In the genomic region with DNA sequence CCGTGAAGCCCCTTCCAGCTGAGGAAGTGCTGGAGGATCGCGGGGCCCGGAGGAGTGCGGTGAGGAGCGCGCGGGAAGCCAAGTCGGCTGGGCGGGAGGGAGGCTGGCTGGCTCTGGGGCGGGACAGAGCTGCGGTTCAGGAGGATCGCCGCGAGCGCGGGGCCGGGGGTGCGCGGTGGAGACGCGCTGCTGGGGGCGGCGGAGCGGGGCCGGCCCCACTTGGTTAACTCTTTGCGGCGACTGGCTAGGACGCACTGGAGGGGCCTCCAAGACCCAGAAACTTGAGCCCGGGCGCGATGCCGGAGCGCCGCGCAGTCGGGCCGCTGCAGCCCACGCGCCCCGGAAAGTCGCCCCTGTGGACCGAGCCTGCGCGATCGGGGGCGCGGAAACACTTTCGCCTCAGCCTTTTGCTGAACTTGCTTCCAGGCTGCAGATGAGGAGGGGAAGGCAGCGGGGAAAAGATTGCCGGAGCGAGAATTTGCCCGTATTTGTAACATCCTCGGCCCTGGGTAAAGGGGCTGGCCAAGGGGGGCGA, we compare ENCODE assay signal across 8 cellular contexts. TPM values are rescaled to one million over a fixed set of nuclear protein-coding genes. Genes with fewer than 3 reads are reported as not detected.
DNase-seq lines count a peak whose midpoint lies in the region; ATAC-seq and TF ChIP-seq lines count a peak whose summit lies in the region.

No MANE protein-coding gene starts in this region.

- no peaks in the 10 kb centered on the region for H3K27me3 ChIP-seq in neuronal stem cell (ENCODE audit: control insufficient read depth in 3 of 3, insufficient read depth in 3 of 3, low read depth in 1 of 3, low read length in 3 of 3)

- peaks cover 12% of the 10 kb centered on the region for H3K4me1 Mint-ChIP-seq in activated T-cell treated with anti-CD3 and anti-CD28 coated beads, Interleukin-2, amount 50 U/mL, for 4 hours (ENCODE audit: low read depth)

- DNase-seq in AG10803 (ENCODE audit: low read depth) (no peak), glomerular visceral epithelial cell (ENCODE audit: extremely low spot score) (peak; percentile 45), neuronal stem cell (ENCODE audit: low spot score) (peak; percentile 48), NCI-H2029 treated with DMSO at 0.1 percent for 48 hours (lab: John Stamatoyannopoulos, UW) (no peak), NCI-H226 (no peak)
- DNase-seq in activated T-cell treated with anti-CD3 and anti-CD28 coated beads, Interleukin-2, amount 50 U/mL, for 4 hours = no peak

- peak overlapping the region; percentile 42 for H2AK5ac ChIP-seq in neuronal stem cell (ENCODE audit: low read depth, low read length)

- peaks cover 5 to 15% of the 10 kb centered on the region in 2 donors for H3K4me1 ChIP-seq in neuronal stem cell (ENCODE audit: control insufficient read depth in 2 of 2, insufficient read depth in 1 of 2, low read depth in 1 of 2, low read length in 2 of 2)

- H3K36me3 Mint-ChIP-seq in activated T-cell treated with anti-CD3 and anti-CD28 coated beads, Interleukin-2, amount 50 U/mL, for 4 hours (ENCODE audit: insufficient read depth) = no peaks in the 10 kb centered on the region

- H3K4ac ChIP-seq in neuronal stem cell (ENCODE audit: low read length) = no peak overlapping the region

- no CpG with 5 or more reads among the region's 55 CpGs for WGBS in neuronal stem cell (ENCODE audit: extremely low coverage in 2 of 2, insufficient read length in 2 of 2, insufficient replicate concordance in 1 of 2), 2 donors

- TF ChIP-seq CTCF in AG10803 (conservative IDR thresholded peaks at IDR 0.05; ENCODE audit: low read length) = no peak

- peak overlapping the region; percentile 68 for H3K23ac ChIP-seq in neuronal stem cell (ENCODE audit: low read depth, low read length, poor library complexity)

- H3K27ac ChIP-seq in neuronal stem cell (replicated peaks; ENCODE audit: low read length) = peak overlapping the region; percentile 74

- H3K79me1 ChIP-seq in neuronal stem cell (ENCODE audit: low read depth, low read length) = no peaks in the 10 kb centered on the region

- H2BK5ac ChIP-seq in neuronal stem cell (ENCODE audit: low read length) = peak overlapping the region; percentile 26

- H3K18ac ChIP-seq in neuronal stem cell (ENCODE audit: low read length) = peak overlapping the region; percentile 98

- peak overlapping the region; percentile 86 for H2BK15ac ChIP-seq in neuronal stem cell (ENCODE audit: low read length)

- H3K9ac ChIP-seq in neuronal stem cell (ENCODE audit: low read depth, low read length, poor library complexity) = peak overlapping the region; percentile 94

- H3K4me2 ChIP-seq in neuronal stem cell (ENCODE audit: insufficient read depth, low read length, poor library complexity, severe bottlenecking) = peak overlapping the region; percentile 94

- peak overlapping the region; percentile 94 for H3K4me3 ChIP-seq in AG10803 (ENCODE audit: low read length)
- H3K4me3 ChIP-seq in neuronal stem cell (ENCODE audit: low read length in 2 of 2) = peak overlapping the region; percentile 89 to 94

- H4K91ac ChIP-seq in neuronal stem cell (ENCODE audit: low read depth, low read length, poor library complexity) = peak overlapping the region; percentile 24

- no peaks in the 10 kb centered on the region for H3K9me3 Mint-ChIP-seq in activated T-cell treated with anti-CD3 and anti-CD28 coated beads, Interleukin-2, amount 50 U/mL, for 4 hours

- no peaks in the 10 kb centered on the region for H3K9me3 ChIP-seq in neuronal stem cell (replicated peaks in 1 of 2; ENCODE audit: control insufficient read depth in 2 of 2, insufficient read depth in 1 of 2, low read depth in 1 of 2, low read length in 2 of 2)

- H3K4me3 Mint-ChIP-seq in activated T-cell treated with anti-CD3 and anti-CD28 coated beads, Interleukin-2, amount 50 U/mL, for 4 hours = peak overlapping the region; percentile 76

- no peak overlapping the region for H4K8ac ChIP-seq in neuronal stem cell (ENCODE audit: low read depth, low read length)

- peak; percentile 33 for ATAC-seq in GM18868 (IDR thresholded peaks at IDR 0.05; ENCODE audit: unreplicated experiment)
- peak; percentile 43 for ATAC-seq in HG03280 (IDR thresholded peaks at IDR 0.05; ENCODE audit: unreplicated experiment)
- peak; percentile 60 to 69 for ATAC-seq in activated T-cell treated with anti-CD3 and anti-CD28 coated beads, Interleukin-2, amount 50 U/mL, for 4 hours

- H3K27me3 Mint-ChIP-seq in activated T-cell treated with anti-CD3 and anti-CD28 coated beads, Interleukin-2, amount 50 U/mL, for 4 hours (ENCODE audit: low read depth) = peaks cover 56% of the 10 kb centered on the region

- peaks cover 0 to 2% of the 10 kb centered on the region in 2 donors for H3K36me3 ChIP-seq in neuronal stem cell (replicated peaks in 1 of 2; ENCODE audit: control insufficient read depth in 2 of 2, insufficient read depth in 2 of 2, low read length in 2 of 2)

- peak overlapping the region; percentile 84 for H2BK120ac ChIP-seq in neuronal stem cell (ENCODE audit: low read depth, low read length)

- peak overlapping the region; percentile 99 for H3K14ac ChIP-seq in neuronal stem cell (ENCODE audit: low read length)

- H2BK12ac ChIP-seq in neuronal stem cell (ENCODE audit: low read length) = no peak overlapping the region

- H2AFZ ChIP-seq in neuronal stem cell (ENCODE audit: low read length) = peak overlapping the region; percentile 95

RNA-seq across cellular contexts. Expression of gene CYBRD1, which starts 0.6 kb away (rescaled TPM):
- 1 to 10 TPM in 1 of 3 donors, under 1 TPM in 2; 0.13 to 1.6 (median 0.63) TPM for total RNA-seq in activated T-cell treated with anti-CD3 and anti-CD28 coated beads, Interleukin-2, amount 50 U/mL, for 4 hours
- 6.9 TPM for polyA plus RNA-seq in neuronal stem cell (2013, experiment 1 of 2)
- polyA plus RNA-seq in neuronal stem cell (2013, experiment 2 of 2) = 6.5 TPM

Comparison
In these comparisons a context has a peak if more than half of its experiments do, and no peak if none do; other contexts are left out.
1. DNase-seq: peak in glomerular visceral epithelial cell (single experiment) and neuronal stem cell (single experiment); none in AG10803 (single experiment), activated T-cell treated with anti-CD3 and anti-CD28 coated beads, Interleukin-2, amount 50 U/mL, for 4 hours (single experiment), NCI-H2029 treated with DMSO at 0.1 percent for 48 hours (single experiment) and NCI-H226 (single experiment).
2. Peak in every context shown above with its lines, with median percentiles within 50 percentile points of each other: ATAC-seq.